ENCODE assay signal across 32 cellular contexts in the genomic region with DNA sequence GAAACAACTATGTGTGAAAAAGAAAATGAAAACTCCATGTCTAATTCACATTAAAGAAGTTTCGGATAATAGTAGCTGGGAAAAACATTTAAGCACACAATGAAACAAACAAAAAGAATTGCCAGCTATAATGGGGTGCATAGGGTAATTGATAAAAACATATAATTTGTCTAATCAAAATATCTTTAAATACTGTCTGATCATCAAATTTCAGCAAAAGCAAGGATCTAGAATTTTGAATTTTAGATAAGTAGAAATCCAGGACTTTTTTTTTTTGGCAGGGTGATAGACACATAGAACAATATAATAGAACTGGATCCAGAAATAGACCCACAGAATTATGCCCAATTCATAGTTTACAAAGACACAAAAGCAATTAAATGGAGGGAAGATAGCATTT.
"Had no signal": no experiment of that assay in that cellular context is flagged by ENCODE, and none has a peak within 500 bp of the region (broad histone marks: within the 10 kb centered on the region; RNA-seq: fewer than 3 reads in every experiment).

No MANE protein-coding gene starts in this region.

- FAIRE-seq: astrocyte, bronchial epithelial cell had no signal

- H3K9me3 ChIP-seq: adrenal gland, ascending aorta, body of pancreas had no signal

- H3K36me3 ChIP-seq: adrenal gland, ascending aorta, brain microvascular endothelial cell, breast epithelium, cardiac muscle cell had no signal

- DNase-seq: activated effector memory CD4-positive, alpha-beta T cell treated with anti-CD3 and anti-CD28 coated beads, Interleukin-2, amount 50 U/mL, for 16 hours; activated gamma-delta T cell; activated gamma-delta T cell treated with Interleukin-2 at 50 U/mL for 16 hours; activated naive CD4-positive, alpha-beta T cell; activated naive CD4-positive, alpha-beta T cell treated with anti-CD3 and anti-CD28 coated beads for 36 hours; activated naive CD4-positive, alpha-beta T cell treated with anti-CD3 and anti-CD28 coated beads, Interleukin-2, amount 10 ng/mL, durations not matched to agents 7 days and 5 days; activated naive CD4-positive, alpha-beta T cell treated with anti-CD3 and anti-CD28 coated beads, Interleukin-2, amount 50 U/mL, for 16 hours; activated naive CD4-positive, alpha-beta T cell treated with Interleukin-2 at 50 U/mL for 16 hours; activated naive CD8-positive, alpha-beta T cell treated with anti-CD3 and anti-CD28 coated beads for 36 hours; activated naive CD8-positive, alpha-beta T cell treated with anti-CD3 and anti-CD28 coated beads, Interleukin-2, amount 10 ng/mL, durations not matched to agents 7 days and 5 days; activated naive CD8-positive, alpha-beta T cell treated with anti-CD3 and anti-CD28 coated beads, Interleukin-2, amount 50 U/mL, for 24 hours; activated T-cell treated with anti-CD3 and anti-CD28 coated beads, Interleukin-2, amount 50 U/mL, for 24 hours; activated T-cell treated with anti-CD3 and anti-CD28 coated beads, Interleukin-2, amount 50 U/mL, for 4 hours; activated T-cell treated with anti-CD3 and anti-CD28 coated beads, Interleukin-2, amount 50 U/mL, for 48 hours; activated T-cell treated with anti-CD3 and anti-CD28 coated beads, Interleukin-2, amount 50 U/mL, for 72 hours; adrenal gland; amniotic stem cell; amygdala; anterior cingulate cortex; aorta; body of pancreas; brain microvascular endothelial cell; caudate nucleus; central memory CD4-positive, alpha-beta T cell; cerebellar nuclear complex had no signal

- ATAC-seq: activated naive CD4-positive, alpha-beta T cell treated with anti-CD3 and anti-CD28 coated beads, Interleukin-2, amount 50 U/mL, for 72 hours; activated naive CD8-positive, alpha-beta T cell treated with anti-CD3 and anti-CD28 coated beads, Interleukin-2, amount 50 U/mL, for 24 hours; activated T-cell treated with anti-CD3 and anti-CD28 coated beads, Interleukin-2, amount 50 U/mL, for 4 hours; activated T-cell treated with anti-CD3 and anti-CD28 coated beads, Interleukin-2, amount 50 U/mL, for 72 hours; activated T-helper 17 cell treated with anti-CD3 and anti-CD28 coated beads, Interleukin-2, amount 50 U/mL, for 72 hours; body of pancreas had no signal

- H3K4me3 ChIP-seq: adrenal gland, ascending aorta, body of pancreas, breast epithelium, cardiac muscle cell had no signal

- H3K27me3 ChIP-seq: adrenal gland, ascending aorta, body of pancreas, brain microvascular endothelial cell, breast epithelium, cardiac muscle cell had no signal

- H3K4me1 ChIP-seq: adrenal gland, ascending aorta, body of pancreas, breast epithelium had no signal

- H3K27ac ChIP-seq: adrenal gland, ascending aorta, body of pancreas, brain microvascular endothelial cell, breast epithelium, cardiac muscle cell had no signal
